Comparison of ENCODE assay signal across 7 cellular contexts in the genomic region with DNA sequence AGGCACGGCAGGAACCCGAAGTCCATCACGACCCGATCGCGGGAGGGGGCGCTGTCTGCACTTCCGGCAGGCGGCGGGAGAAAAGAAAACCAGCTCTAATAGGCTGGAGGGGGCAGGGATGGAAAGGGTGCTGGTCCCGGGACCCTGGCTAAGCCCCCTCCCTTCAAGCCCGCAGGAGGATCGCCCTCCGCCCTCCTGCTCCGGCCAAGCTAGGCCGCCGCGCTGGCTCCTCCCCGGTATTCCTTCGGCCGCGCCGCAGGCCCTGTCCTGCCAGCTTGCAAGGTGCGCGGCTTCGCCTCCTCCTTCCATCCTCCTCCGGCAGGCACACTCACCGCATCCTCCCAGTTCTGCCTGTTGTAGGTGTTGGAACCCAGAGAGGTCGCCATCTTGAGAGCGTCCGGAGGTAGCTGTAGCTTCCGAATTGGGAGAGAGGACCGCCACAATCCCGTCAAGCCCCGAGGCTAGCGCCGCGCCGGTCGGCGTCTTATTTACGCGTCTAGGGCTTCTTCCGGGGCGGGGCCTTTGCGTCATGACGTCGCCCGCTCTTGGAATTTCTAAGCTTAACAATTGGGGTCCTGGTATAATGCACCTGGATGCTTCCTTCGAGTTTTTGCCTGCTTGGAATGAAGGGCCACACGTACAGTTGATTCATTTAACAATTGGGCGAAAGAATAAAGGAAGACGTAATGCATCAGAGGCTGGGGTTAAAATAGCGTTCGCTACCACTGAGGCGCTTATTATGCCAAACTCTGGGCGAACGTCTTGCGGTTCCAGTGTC.
DNase-seq lines count a peak whose midpoint lies in the region; ATAC-seq and TF ChIP-seq lines count a peak whose summit lies in the region.

A gene (minus strand): TSS at position 463 of the 778 bp plus-strand sequence. CDS start 77 bp downstream, at position 386.

- DNase-seq in NCI-H1930 (lab: John Stamatoyannopoulos, UW) (peak; percentile 63 to 77), T-helper 22 cell (ENCODE audit: low read depth) (peak; percentile 87), astrocyte of the hippocampus (ENCODE audit: low read depth, low spot score) (peak; percentile 96), hippocampal formation (lab: John Stamatoyannopoulos, UW) (peak; percentile 91 to 92), retinal pigment epithelial cell (ENCODE audit: low read depth) (peak; percentile 48)

- peak; percentile 63 for TF ChIP-seq CTCF in retinal pigment epithelial cell (conservative IDR thresholded peaks at IDR 0.05; ENCODE audit: low read depth, low read length)

- H3K4me3 ChIP-seq in retinal pigment epithelial cell (ENCODE audit: low read length), result peak within 1 kb of the TSS; percentile 83

- ATAC-seq in GM18502 (IDR thresholded peaks at IDR 0.05; ENCODE audit: poor library complexity, unreplicated experiment) (peak; percentile 95), HG02943 (IDR thresholded peaks at IDR 0.05; ENCODE audit: low read depth, unreplicated experiment) (peak; percentile 97)

Comparison
In these comparisons a context has a peak if more than half of its experiments do, and no peak if none do; other contexts are left out.
1. Peak in every context shown above with its lines: DNase-seq, ATAC-seq and H3K4me3 ChIP-seq.